Comparison of ENCODE assay signal across 1 cellular context in the genomic region with DNA sequence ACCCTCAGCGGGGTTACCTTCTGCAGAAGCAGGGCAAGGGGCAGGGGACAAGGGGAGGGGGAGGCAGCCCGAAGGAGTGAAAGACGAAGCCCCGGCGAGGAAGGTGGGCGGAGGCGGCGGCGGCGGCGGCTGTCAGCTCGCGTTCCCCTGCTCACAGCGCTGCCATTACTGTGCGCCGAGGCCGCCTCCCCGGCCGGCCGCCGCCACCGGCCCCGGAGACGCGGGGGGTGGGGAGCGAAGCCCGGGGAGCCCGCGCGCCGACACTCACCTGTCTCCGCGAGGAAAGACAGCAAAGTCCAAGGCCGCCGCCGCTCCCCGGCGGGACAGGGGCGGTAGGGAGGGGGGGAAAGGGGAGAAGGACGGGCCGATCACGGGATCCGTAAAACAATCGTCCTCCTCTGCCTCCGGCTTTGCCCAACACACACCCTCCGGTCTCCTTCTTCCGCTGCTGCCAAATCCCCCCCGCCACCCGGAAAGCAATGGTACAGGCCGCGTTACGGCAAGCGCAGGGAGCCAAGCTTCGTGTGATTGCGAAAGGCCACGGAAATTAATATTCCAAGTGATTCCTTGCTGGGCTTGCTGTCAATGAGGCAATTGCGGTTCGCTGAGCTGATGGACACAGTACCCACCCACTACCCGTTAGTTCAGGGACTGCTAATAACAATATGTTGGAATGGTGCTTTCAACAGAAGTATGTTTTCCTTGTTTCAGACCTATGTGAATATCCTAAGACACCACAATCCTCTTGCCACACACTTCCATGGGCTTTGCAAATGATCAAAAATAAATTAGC.
A peak's percentile ranks its signal among the peaks of the same experiment; 100 is the strongest.
TF ChIP-seq lines count a peak whose summit lies in the region.

A gene (minus strand): TSS at position 180 of the 793 bp plus-strand sequence. CDS start 19,024 bp downstream, outside the sequence.

TF ChIP-seq in HepG2, 621 proteins besides CTCF, POLR2A, EP300 and RAD21 (continued from another document and continues in another):
- TF ChIP-seq, protein P1, sequence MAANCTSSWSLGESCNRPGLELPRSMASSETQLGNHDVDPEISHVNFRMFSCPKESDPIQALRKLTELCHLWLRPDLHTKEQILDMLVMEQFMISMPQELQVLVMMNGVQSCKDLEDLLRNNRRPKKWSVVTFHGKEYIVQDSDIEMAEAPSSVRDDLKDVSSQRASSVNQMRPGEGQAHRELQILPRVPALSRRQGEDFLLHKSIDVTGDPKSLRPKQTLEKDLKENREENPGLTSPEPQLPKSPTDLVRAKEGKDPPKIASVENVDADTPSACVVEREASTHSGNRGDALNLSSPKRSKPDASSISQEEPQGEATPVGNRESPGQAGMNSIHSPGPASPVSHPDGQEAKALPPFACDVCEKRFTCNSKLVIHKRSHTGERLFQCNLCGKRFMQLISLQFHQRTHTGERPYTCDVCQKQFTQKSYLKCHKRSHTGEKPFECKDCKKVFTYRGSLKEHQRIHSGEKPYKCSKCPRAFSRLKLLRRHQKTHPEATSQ (CRISPR knock-in tag; IDR thresholded peaks at IDR 0.05; ENCODE audit: borderline replicate concordance): no peak
- TF ChIP-seq ZNF138 (CRISPR knock-in tag; IDR thresholded peaks at IDR 0.05; ENCODE audit: low read depth): 0 out of 2 replicates have a peak, but pooled peaks have one; percentile 30
- peak; percentile 61 for TF ChIP-seq FOXA3 (CRISPR knock-in tag; IDR thresholded peaks at IDR 0.05)
- TF ChIP-seq, protein P2, sequence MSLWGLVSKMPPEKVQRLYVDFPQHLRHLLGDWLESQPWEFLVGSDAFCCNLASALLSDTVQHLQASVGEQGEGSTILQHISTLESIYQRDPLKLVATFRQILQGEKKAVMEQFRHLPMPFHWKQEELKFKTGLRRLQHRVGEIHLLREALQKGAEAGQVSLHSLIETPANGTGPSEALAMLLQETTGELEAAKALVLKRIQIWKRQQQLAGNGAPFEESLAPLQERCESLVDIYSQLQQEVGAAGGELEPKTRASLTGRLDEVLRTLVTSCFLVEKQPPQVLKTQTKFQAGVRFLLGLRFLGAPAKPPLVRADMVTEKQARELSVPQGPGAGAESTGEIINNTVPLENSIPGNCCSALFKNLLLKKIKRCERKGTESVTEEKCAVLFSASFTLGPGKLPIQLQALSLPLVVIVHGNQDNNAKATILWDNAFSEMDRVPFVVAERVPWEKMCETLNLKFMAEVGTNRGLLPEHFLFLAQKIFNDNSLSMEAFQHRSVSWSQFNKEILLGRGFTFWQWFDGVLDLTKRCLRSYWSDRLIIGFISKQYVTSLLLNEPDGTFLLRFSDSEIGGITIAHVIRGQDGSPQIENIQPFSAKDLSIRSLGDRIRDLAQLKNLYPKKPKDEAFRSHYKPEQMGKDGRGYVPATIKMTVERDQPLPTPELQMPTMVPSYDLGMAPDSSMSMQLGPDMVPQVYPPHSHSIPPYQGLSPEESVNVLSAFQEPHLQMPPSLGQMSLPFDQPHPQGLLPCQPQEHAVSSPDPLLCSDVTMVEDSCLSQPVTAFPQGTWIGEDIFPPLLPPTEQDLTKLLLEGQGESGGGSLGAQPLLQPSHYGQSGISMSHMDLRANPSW (CRISPR knock-in tag; IDR thresholded peaks at IDR 0.05; ENCODE audit: borderline replicate concordance): no peak
- TF ChIP-seq PHF8 (CRISPR knock-in tag; IDR thresholded peaks at IDR 0.05): peak; percentile 67; the same call in 1 of the 2 replicates
- no peak for TF ChIP-seq KLF9 (CRISPR knock-in tag; IDR thresholded peaks at IDR 0.05; ENCODE audit: low read depth)
- TF ChIP-seq, protein P3, sequence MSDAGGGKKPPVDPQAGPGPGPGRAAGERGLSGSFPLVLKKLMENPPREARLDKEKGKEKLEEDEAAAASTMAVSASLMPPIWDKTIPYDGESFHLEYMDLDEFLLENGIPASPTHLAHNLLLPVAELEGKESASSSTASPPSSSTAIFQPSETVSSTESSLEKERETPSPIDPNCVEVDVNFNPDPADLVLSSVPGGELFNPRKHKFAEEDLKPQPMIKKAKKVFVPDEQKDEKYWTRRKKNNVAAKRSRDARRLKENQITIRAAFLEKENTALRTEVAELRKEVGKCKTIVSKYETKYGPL (CRISPR knock-in tag; IDR thresholded peaks at IDR 0.05): no peak
- TF ChIP-seq ZNF598 (CRISPR knock-in tag; IDR thresholded peaks at IDR 0.05; ENCODE audit: borderline replicate concordance): no peak
- TF ChIP-seq HNRNPH1 (optimal IDR thresholded peaks at IDR 0.05; ENCODE audit: low read depth, low read length): no peak
- no peak for TF ChIP-seq RNF2 (conservative IDR thresholded peaks at IDR 0.05; ENCODE audit: low read depth)
- TF ChIP-seq NR2F6 (IDR thresholded peaks at IDR 0.05): no peak; the same call in 1 of the 2 replicates
- 0 out of 2 replicates have a peak, but pooled peaks have one; percentile 7 for TF ChIP-seq NR2F6 (CRISPR knock-in tag; IDR thresholded peaks at IDR 0.05)
- peak; percentile 79 for TF ChIP-seq SKI (IDR thresholded peaks at IDR 0.05; ENCODE audit: partially characterized antibody)
- TF ChIP-seq, protein P4, sequence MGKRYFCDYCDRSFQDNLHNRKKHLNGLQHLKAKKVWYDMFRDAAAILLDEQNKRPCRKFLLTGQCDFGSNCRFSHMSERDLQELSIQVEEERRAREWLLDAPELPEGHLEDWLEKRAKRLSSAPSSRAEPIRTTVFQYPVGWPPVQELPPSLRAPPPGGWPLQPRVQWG (CRISPR knock-in tag; IDR thresholded peaks at IDR 0.05; ENCODE audit: borderline replicate concordance, low read depth): no peak
- TF ChIP-seq, protein P5, sequence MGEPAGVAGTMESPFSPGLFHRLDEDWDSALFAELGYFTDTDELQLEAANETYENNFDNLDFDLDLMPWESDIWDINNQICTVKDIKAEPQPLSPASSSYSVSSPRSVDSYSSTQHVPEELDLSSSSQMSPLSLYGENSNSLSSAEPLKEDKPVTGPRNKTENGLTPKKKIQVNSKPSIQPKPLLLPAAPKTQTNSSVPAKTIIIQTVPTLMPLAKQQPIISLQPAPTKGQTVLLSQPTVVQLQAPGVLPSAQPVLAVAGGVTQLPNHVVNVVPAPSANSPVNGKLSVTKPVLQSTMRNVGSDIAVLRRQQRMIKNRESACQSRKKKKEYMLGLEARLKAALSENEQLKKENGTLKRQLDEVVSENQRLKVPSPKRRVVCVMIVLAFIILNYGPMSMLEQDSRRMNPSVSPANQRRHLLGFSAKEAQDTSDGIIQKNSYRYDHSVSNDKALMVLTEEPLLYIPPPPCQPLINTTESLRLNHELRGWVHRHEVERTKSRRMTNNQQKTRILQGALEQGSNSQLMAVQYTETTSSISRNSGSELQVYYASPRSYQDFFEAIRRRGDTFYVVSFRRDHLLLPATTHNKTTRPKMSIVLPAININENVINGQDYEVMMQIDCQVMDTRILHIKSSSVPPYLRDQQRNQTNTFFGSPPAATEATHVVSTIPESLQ (CRISPR knock-in tag; conservative IDR thresholded peaks at IDR 0.05): no peak
- TF ChIP-seq, protein P6, sequence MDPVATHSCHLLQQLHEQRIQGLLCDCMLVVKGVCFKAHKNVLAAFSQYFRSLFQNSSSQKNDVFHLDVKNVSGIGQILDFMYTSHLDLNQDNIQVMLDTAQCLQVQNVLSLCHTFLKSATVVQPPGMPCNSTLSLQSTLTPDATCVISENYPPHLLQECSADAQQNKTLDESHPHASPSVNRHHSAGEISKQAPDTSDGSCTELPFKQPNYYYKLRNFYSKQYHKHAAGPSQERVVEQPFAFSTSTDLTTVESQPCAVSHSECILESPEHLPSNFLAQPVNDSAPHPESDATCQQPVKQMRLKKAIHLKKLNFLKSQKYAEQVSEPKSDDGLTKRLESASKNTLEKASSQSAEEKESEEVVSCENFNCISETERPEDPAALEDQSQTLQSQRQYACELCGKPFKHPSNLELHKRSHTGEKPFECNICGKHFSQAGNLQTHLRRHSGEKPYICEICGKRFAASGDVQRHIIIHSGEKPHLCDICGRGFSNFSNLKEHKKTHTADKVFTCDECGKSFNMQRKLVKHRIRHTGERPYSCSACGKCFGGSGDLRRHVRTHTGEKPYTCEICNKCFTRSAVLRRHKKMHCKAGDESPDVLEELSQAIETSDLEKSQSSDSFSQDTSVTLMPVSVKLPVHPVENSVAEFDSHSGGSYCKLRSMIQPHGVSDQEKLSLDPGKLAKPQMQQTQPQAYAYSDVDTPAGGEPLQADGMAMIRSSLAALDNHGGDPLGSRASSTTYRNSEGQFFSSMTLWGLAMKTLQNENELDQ (CRISPR knock-in tag; IDR thresholded peaks at IDR 0.05; ENCODE audit: borderline replicate concordance): no peak
- no peak for TF ChIP-seq MLLT10 (CRISPR knock-in tag; IDR thresholded peaks at IDR 0.05)
- TF ChIP-seq, protein P7, sequence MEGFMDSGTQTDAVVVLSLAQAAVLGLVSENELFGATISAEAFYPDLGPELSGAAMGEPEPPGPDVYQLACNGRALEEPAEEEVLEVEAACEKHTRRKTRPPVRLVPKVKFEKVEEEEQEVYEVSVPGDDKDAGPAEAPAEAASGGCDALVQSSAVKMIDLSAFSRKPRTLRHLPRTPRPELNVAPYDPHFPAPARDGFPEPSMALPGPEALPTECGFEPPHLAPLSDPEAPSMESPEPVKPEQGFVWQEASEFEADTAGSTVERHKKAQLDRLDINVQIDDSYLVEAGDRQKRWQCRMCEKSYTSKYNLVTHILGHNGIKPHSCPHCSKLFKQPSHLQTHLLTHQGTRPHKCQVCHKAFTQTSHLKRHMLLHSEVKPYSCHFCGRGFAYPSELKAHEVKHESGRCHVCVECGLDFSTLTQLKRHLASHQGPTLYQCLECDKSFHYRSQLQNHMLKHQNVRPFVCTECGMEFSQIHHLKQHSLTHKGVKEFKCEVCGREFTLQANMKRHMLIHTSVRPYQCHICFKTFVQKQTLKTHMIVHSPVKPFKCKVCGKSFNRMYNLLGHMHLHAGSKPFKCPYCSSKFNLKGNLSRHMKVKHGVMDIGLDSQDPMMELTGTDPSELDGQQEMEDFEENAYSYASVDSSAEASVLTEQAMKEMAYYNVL (CRISPR knock-in tag; IDR thresholded peaks at IDR 0.05; ENCODE audit: borderline replicate concordance): peak; percentile 28; the same call in 1 of the 2 replicates
- TF ChIP-seq TAF15 (IDR thresholded peaks at IDR 0.05; ENCODE audit: low read depth, low read length, poor library complexity, severe bottlenecking): no peak
- TF ChIP-seq, protein P8, sequence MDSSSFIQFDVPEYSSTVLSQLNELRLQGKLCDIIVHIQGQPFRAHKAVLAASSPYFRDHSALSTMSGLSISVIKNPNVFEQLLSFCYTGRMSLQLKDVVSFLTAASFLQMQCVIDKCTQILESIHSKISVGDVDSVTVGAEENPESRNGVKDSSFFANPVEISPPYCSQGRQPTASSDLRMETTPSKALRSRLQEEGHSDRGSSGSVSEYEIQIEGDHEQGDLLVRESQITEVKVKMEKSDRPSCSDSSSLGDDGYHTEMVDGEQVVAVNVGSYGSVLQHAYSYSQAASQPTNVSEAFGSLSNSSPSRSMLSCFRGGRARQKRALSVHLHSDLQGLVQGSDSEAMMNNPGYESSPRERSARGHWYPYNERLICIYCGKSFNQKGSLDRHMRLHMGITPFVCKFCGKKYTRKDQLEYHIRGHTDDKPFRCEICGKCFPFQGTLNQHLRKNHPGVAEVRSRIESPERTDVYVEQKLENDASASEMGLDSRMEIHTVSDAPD (CRISPR knock-in tag; IDR thresholded peaks at IDR 0.05): no peak
- peak; percentile 68; the same call in 1 of the 2 replicates for TF ChIP-seq KAT7 (CRISPR knock-in tag; IDR thresholded peaks at IDR 0.05; ENCODE audit: borderline replicate concordance)
- peak; percentile 59; the same call in 1 of the 2 replicates for TF ChIP-seq ELF3 (CRISPR knock-in tag; IDR thresholded peaks at IDR 0.05)
- no peak for TF ChIP-seq ZSCAN12 (CRISPR knock-in tag; IDR thresholded peaks at IDR 0.05)
- no peak for TF ChIP-seq NR1H2 (CRISPR knock-in tag; IDR thresholded peaks at IDR 0.05; ENCODE audit: borderline replicate concordance, low read depth)
- TF ChIP-seq YEATS4 (CRISPR knock-in tag; IDR thresholded peaks at IDR 0.05; ENCODE audit: borderline replicate concordance): peak; percentile 85
- TF ChIP-seq ESRRA (CRISPR knock-in tag; IDR thresholded peaks at IDR 0.05; ENCODE audit: low read depth): no peak
- TF ChIP-seq, protein P9, sequence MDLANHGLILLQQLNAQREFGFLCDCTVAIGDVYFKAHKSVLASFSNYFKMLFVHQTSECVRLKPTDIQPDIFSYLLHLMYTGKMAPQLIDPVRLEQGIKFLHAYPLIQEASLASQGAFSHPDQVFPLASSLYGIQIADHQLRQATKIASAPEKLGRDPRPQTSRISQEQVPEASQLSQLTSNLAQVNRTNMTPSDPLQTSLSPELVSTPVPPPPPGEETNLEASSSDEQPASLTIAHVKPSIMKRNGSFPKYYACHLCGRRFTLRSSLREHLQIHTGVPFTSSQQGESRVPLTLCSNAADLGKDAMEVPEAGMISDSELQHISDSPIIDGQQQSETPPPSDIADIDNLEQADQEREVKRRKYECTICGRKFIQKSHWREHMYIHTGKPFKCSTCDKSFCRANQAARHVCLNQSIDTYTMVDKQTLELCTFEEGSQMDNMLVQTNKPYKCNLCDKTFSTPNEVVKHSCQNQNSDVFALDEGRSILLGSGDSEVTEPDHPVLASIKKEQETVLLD (CRISPR knock-in tag; IDR thresholded peaks at IDR 0.05; ENCODE audit: low read depth): peak; percentile 82
- no peak for TF ChIP-seq RFXANK (CRISPR knock-in tag; IDR thresholded peaks at IDR 0.05)
- no peak for TF ChIP-seq ZNF790 (CRISPR knock-in tag; IDR thresholded peaks at IDR 0.05; ENCODE audit: borderline replicate concordance)
- no peak for TF ChIP-seq FLYWCH1 (CRISPR knock-in tag; IDR thresholded peaks at IDR 0.05)
- TF ChIP-seq ZFX (CRISPR knock-in tag; IDR thresholded peaks at IDR 0.05; ENCODE audit: low read depth): peak; percentile 70
- TF ChIP-seq ZSCAN30 (CRISPR knock-in tag; IDR thresholded peaks at IDR 0.05): no peak
- TF ChIP-seq, protein P10, sequence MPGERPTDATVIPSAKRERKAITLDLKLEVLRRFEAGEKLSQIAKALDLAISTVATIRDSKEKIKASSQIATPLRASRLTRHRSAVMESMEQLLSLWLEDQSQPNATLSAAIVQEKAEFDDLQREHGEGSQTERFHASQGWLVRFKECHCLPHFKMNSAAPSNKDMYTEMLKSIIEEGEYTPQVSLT (CRISPR knock-in tag; IDR thresholded peaks at IDR 0.05; ENCODE audit: borderline replicate concordance, low read depth): no peak
- TF ChIP-seq, protein P11, sequence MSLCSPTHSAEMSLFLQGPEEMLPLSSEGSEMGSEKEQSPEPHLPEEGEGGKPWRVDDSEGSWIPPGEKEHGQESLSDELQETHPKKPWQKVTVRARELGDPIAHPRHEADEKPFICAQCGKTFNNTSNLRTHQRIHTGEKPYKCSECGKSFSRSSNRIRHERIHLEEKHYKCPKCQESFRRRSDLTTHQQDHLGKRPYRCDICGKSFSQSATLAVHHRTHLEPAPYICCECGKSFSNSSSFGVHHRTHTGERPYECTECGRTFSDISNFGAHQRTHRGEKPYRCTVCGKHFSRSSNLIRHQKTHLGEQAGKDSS (CRISPR knock-in tag; IDR thresholded peaks at IDR 0.05; ENCODE audit: borderline replicate concordance, low read depth): no peak; the same call in 1 of the 2 replicates
- TF ChIP-seq, protein P12, sequence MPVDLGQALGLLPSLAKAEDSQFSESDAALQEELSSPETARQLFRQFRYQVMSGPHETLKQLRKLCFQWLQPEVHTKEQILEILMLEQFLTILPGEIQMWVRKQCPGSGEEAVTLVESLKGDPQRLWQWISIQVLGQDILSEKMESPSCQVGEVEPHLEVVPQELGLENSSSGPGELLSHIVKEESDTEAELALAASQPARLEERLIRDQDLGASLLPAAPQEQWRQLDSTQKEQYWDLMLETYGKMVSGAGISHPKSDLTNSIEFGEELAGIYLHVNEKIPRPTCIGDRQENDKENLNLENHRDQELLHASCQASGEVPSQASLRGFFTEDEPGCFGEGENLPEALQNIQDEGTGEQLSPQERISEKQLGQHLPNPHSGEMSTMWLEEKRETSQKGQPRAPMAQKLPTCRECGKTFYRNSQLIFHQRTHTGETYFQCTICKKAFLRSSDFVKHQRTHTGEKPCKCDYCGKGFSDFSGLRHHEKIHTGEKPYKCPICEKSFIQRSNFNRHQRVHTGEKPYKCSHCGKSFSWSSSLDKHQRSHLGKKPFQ (CRISPR knock-in tag; IDR thresholded peaks at IDR 0.05; ENCODE audit: insufficient replicate concordance): no peak
- TF ChIP-seq REPIN1 (CRISPR knock-in tag; IDR thresholded peaks at IDR 0.05; ENCODE audit: borderline replicate concordance, low read depth): peak; percentile 68; the same call in 1 of the 2 replicates
